In genomic region chr9:133143639-133144141, GRCh38 we compare ENCODE assay signal across 1 cellular context.
TF ChIP-seq lines count a peak whose summit lies in the region.

No MANE protein-coding gene starts in this region.

TF ChIP-seq in K562, 482 proteins besides CTCF, POLR2A, EP300 and RAD21:
- TF ChIP-seq FOXA3 (CRISPR knock-in tag; conservative IDR thresholded peaks at IDR 0.05 in 1 of 2, IDR thresholded peaks at IDR 0.05 in 1 of 2) (no peak), MTA1 (IDR thresholded peaks at IDR 0.05; ENCODE audit: borderline replicate concordance) (peak; percentile 53; the same call in 1 of the 2 replicates), AFF4 (CRISPR knock-in tag; IDR thresholded peaks at IDR 0.05) (0 out of 2 replicates have a peak, but pooled peaks have one; percentile 15), CHD7 (IDR thresholded peaks at IDR 0.05; ENCODE audit: low read depth, low read length) (no peak), ZNF395 (CRISPR knock-in tag; IDR thresholded peaks at IDR 0.05) (0 out of 2 replicates have a peak, but pooled peaks have one; percentile 27)
